29 cellular contexts compared by ENCODE assay signal in genomic region chr1:92493139-92493538, GRCh38.
"Had no signal": no experiment of that assay in that cellular context is flagged by ENCODE, and none has a peak within 500 bp of the region (broad histone marks: within the 10 kb centered on the region; RNA-seq: fewer than 3 reads in every experiment).

No MANE protein-coding gene starts in this region.

- H3K9me3 Mint-ChIP-seq: stimulated activated effector memory CD8-positive, alpha-beta T cell treated with anti-CD3 and anti-CD28 coated beads, Interleukin-12 subunit alpha, Interleukin-12 subunit beta, amount 100 ng/mL, for 72 hours; stimulated activated memory B cell treated with anti-CD40 and anti-IgM and Interleukin-4, amounts not matched to agents 10 μg/mL and 1 μg/mL and 100 μg/mL, for 72 hours; stimulated activated naive B cell treated with anti-CD40 and anti-IgM and Interleukin-4, amounts not matched to agents 10 μg/mL and 1 μg/mL and 100 μg/mL, for 72 hours; stimulated activated naive CD8-positive, alpha-beta T cell treated with anti-CD3 and anti-CD28 coated beads, Interleukin-15, amount 100 ng/mL, for 72 hours; stimulated activated naive CD8-positive, alpha-beta T cell treated with anti-CD3 and anti-CD28 coated beads, Interleukin-15, Interleukin-2, amounts not matched to agents 100 ng/mL and 50 ng/mL, for 24 hours; type B pancreatic cell had no signal

- H3K4me3 ChIP-seq: stomach, suprapubic skin, testis, thoracic aorta, thyroid gland, tibial artery, tibial nerve, transverse colon, upper lobe of left lung, upper lobe of right lung, uterus, vagina had no signal

- H3K9me3 ChIP-seq: stomach, suprapubic skin, testis, thoracic aorta, thyroid gland, tibial artery, tibial nerve, transverse colon, upper lobe of left lung, upper lobe of right lung, uterus, vagina had no signal

- FAIRE-seq: urothelium cell line had no signal

- ATAC-seq: stimulated activated effector memory CD8-positive, alpha-beta T cell treated with anti-CD3 and anti-CD28 coated beads, Interleukin-12 subunit alpha, Interleukin-12 subunit beta, amount 100 ng/mL, for 72 hours; stimulated activated memory B cell treated with anti-CD40 and anti-IgM and Interleukin-4, amounts not matched to agents 10 μg/mL and 1 μg/mL and 100 μg/mL, for 72 hours; stimulated activated naive B cell treated with anti-CD40 and anti-IgM and Interleukin-4, amounts not matched to agents 10 μg/mL and 1 μg/mL and 100 μg/mL, for 72 hours; stimulated activated naive CD8-positive, alpha-beta T cell treated with anti-CD3 and anti-CD28 coated beads, Interleukin-15, amount 100 ng/mL, for 72 hours; stimulated activated naive CD8-positive, alpha-beta T cell treated with anti-CD3 and anti-CD28 coated beads, Interleukin-15, Interleukin-2, amounts not matched to agents 100 U/mL and 50 U/mL, for 24 hours; upper lobe of right lung had no signal

- H3K27ac ChIP-seq: stomach, suprapubic skin, testis, thoracic aorta, thyroid gland, tibial artery, tibial nerve, transverse colon, upper lobe of left lung, upper lobe of right lung, uterus, vagina had no signal

- H3K27me3 ChIP-seq: testis, thyroid gland, upper lobe of left lung, vagina had no signal

- H3K36me3 ChIP-seq: stomach, suprapubic skin, thoracic aorta, thyroid gland, tibial artery, tibial nerve, transverse colon, upper lobe of left lung, upper lobe of right lung, uterus, vagina had no signal

- H3K4me1 ChIP-seq: stomach, suprapubic skin, testis, thyroid gland, tibial artery, tibial nerve, transverse colon, upper lobe of left lung, upper lobe of right lung, uterus, vagina had no signal

- H3K36me3 Mint-ChIP-seq: stimulated activated effector memory CD8-positive, alpha-beta T cell treated with anti-CD3 and anti-CD28 coated beads, Interleukin-12 subunit alpha, Interleukin-12 subunit beta, amount 100 ng/mL, for 72 hours; stimulated activated memory B cell treated with anti-CD40 and anti-IgM and Interleukin-4, amounts not matched to agents 10 μg/mL and 1 μg/mL and 100 μg/mL, for 72 hours; type B pancreatic cell had no signal

- H3K4me3 Mint-ChIP-seq: stimulated activated effector memory CD8-positive, alpha-beta T cell treated with anti-CD3 and anti-CD28 coated beads, Interleukin-12 subunit alpha, Interleukin-12 subunit beta, amount 100 ng/mL, for 72 hours; stimulated activated memory B cell treated with anti-CD40 and anti-IgM and Interleukin-4, amounts not matched to agents 10 μg/mL and 1 μg/mL and 100 μg/mL, for 72 hours; stimulated activated naive B cell treated with anti-CD40 and anti-IgM and Interleukin-4, amounts not matched to agents 10 μg/mL and 1 μg/mL and 100 μg/mL, for 72 hours; stimulated activated naive CD8-positive, alpha-beta T cell treated with anti-CD3 and anti-CD28 coated beads, Interleukin-15, amount 100 ng/mL, for 72 hours; stimulated activated naive CD8-positive, alpha-beta T cell treated with anti-CD3 and anti-CD28 coated beads, Interleukin-15, Interleukin-2, amounts not matched to agents 100 ng/mL and 50 ng/mL, for 24 hours; type B pancreatic cell had no signal

- H3K27me3 Mint-ChIP-seq: stimulated activated naive CD8-positive, alpha-beta T cell treated with anti-CD3 and anti-CD28 coated beads, Interleukin-15, amount 100 ng/mL, for 72 hours; stimulated activated naive CD8-positive, alpha-beta T cell treated with anti-CD3 and anti-CD28 coated beads, Interleukin-15, Interleukin-2, amounts not matched to agents 100 ng/mL and 50 ng/mL, for 24 hours had no signal

- DNase-seq: stimulated activated CD4-positive, alpha-beta T cell treated with anti-CD3 and anti-CD28 coated beads, Interleukin-2, amount 100 ng/mL, for 48 hours; stimulated activated CD4-positive, alpha-beta T cell treated with anti-CD3 and anti-CD28 coated beads, Interleukin-4, amount 100 ng/mL, for 1 hour; stimulated activated CD4-positive, alpha-beta T cell treated with anti-CD3 and anti-CD28 coated beads, Interleukin-4, amount 100 ng/mL, for 24 hours; stimulated activated CD4-positive, alpha-beta T cell treated with anti-CD3 and anti-CD28 coated beads, Interleukin-4, amount 100 ng/mL, for 4 hours; stimulated activated CD8-positive, alpha-beta memory T cell treated with anti-CD3 and anti-CD28 coated beads, Interleukin-4, amount 100 ng/mL, for 48 hours; stimulated activated naive B cell treated with anti-CD40 and anti-IgM and Interleukin-4, amounts not matched to agents 10 μg/mL and 1 μg/mL and 100 μg/mL, for 72 hours; stimulated activated naive CD4-positive, alpha-beta T cell; stimulated activated naive CD4-positive, alpha-beta T cell treated with Interleukin-2 at 50 U/mL for 16 hours; stimulated activated naive CD8-positive, alpha-beta T cell treated with anti-CD3 and anti-CD28 coated beads, Interleukin-15, amount 100 ng/mL, for 72 hours; stimulated activated naive CD8-positive, alpha-beta T cell treated with anti-CD3 and anti-CD28 coated beads, Interleukin-15, Interleukin-2, amounts not matched to agents 100 U/mL and 50 U/mL, for 24 hours; stomach; substantia nigra; testis; thyroid gland; tibial artery; transverse colon; trophoblast cell; upper lobe of left lung; upper lobe of right lung; uterus had no signal

- H3K4me1 Mint-ChIP-seq: stimulated activated memory B cell treated with anti-CD40 and anti-IgM and Interleukin-4, amounts not matched to agents 10 μg/mL and 1 μg/mL and 100 μg/mL, for 72 hours; stimulated activated naive B cell treated with anti-CD40 and anti-IgM and Interleukin-4, amounts not matched to agents 10 μg/mL and 1 μg/mL and 100 μg/mL, for 72 hours had no signal

- H3K27ac Mint-ChIP-seq: stimulated activated effector memory CD8-positive, alpha-beta T cell treated with anti-CD3 and anti-CD28 coated beads, Interleukin-12 subunit alpha, Interleukin-12 subunit beta, amount 100 ng/mL, for 72 hours; stimulated activated memory B cell treated with anti-CD40 and anti-IgM and Interleukin-4, amounts not matched to agents 10 μg/mL and 1 μg/mL and 100 μg/mL, for 72 hours; stimulated activated naive B cell treated with anti-CD40 and anti-IgM and Interleukin-4, amounts not matched to agents 10 μg/mL and 1 μg/mL and 100 μg/mL, for 72 hours; stimulated activated naive CD8-positive, alpha-beta T cell treated with anti-CD3 and anti-CD28 coated beads, Interleukin-15, Interleukin-2, amounts not matched to agents 100 ng/mL and 50 ng/mL, for 24 hours; type B pancreatic cell had no signal
